Comparison of ENCODE assay signal across 16 cellular contexts in the genomic region with DNA sequence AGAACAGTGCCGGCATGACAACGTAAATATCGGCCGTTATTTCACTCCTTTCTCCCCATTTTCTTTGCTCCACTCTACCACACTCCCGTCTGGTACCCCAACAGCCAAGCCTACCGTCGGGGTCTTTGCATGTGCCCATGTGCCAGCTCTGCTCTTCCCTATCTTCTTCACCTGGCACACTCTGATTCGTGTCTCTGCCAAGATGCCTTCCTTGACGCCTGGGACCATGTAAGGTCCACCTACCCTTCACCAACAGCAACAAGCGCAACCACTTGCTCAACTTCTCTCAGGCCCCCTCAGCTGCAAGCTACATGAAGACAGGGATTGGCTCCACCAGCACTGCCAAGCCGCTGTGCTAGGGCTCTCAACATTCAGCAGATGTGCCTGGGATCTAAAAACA. TPM values are rescaled to one million over a fixed set of nuclear protein-coding genes. Genes with fewer than 3 reads are reported as not detected.
A peak's percentile ranks its signal among the peaks of the same experiment; 100 is the strongest.
DNase-seq lines count a peak whose midpoint lies in the region; ATAC-seq, FAIRE-seq and TF ChIP-seq lines count a peak whose summit lies in the region.
"Had no signal": no experiment of that assay in that cellular context is flagged by ENCODE, and none has a peak within 500 bp of the region (broad histone marks: within the 10 kb centered on the region; RNA-seq: fewer than 3 reads in every experiment).

No MANE protein-coding gene starts in this region.

- POLR2A ChIA-PET in naive thymus-derived CD4-positive, alpha-beta T cell (lab: Charles Lee): interaction anchor here (0.6 to 12.1 kb wide), 6 partner anchors 9 to 374 kb away, joined by 3 to 273 read pairs (median 4); no protein-coding TSS in a partner anchor

- TF ChIP-seq CTCF in left ventricle myocardium inferior (IDR thresholded peaks at IDR 0.05; ENCODE audit: borderline replicate concordance): no peak
- TF ChIP-seq CTCF in D721Med (IDR thresholded peaks at IDR 0.05; ENCODE audit: insufficient read depth, missing control alignments): no peak
- TF ChIP-seq CTCF in testis (IDR thresholded peaks at IDR 0.05): no peak

- no peak for TF ChIP-seq POLR2A in testis (IDR thresholded peaks at IDR 0.05)

- H3K4me3 ChIP-seq in left ventricle myocardium inferior: peak overlapping the region; percentile 98
- no peak overlapping the region for H3K4me3 ChIP-seq in naive thymus-derived CD4-positive, alpha-beta T cell (ENCODE audit: low read length)
- no peak overlapping the region for H3K4me3 ChIP-seq in testis
- H3K4me3 ChIP-seq: adrenal gland had no signal

- H3K36me3 Mint-ChIP-seq in activated naive CD8-positive, alpha-beta T cell treated with anti-CD3 and anti-CD28 coated beads, Interleukin-2, amount 50 U/mL, for 24 hours (ENCODE audit: low read depth): peaks cover 55% of the 10 kb centered on the region
- peaks cover 10 to 39% (median 16%) of the 10 kb centered on the region in 5 donors for H3K36me3 Mint-ChIP-seq in naive thymus-derived CD4-positive, alpha-beta T cell

- H3K4me1 Mint-ChIP-seq in activated naive CD8-positive, alpha-beta T cell treated with anti-CD3 and anti-CD28 coated beads, Interleukin-2, amount 50 U/mL, for 24 hours: peaks cover 75% of the 10 kb centered on the region
- peaks cover 71 to 88% (median 82%) of the 10 kb centered on the region in 7 donors for H3K4me1 Mint-ChIP-seq in naive thymus-derived CD4-positive, alpha-beta T cell

- H3K36me3 ChIP-seq in left ventricle myocardium inferior: peaks cover 7% of the 10 kb centered on the region
- peaks cover 3 to 35% (median 6%) of the 10 kb centered on the region in 3 experiments for H3K36me3 ChIP-seq in naive thymus-derived CD4-positive, alpha-beta T cell (ENCODE audit: control insufficient read depth in 2 of 3, insufficient read depth in 3 of 3, low read length in 3 of 3)
- H3K36me3 ChIP-seq in testis (ENCODE audit: low read depth, missing control alignments): no peaks in the 10 kb centered on the region

- H3K27me3 ChIP-seq in left ventricle myocardium inferior (ENCODE audit: low read depth): no peaks in the 10 kb centered on the region
- no peaks in the 10 kb centered on the region for H3K27me3 ChIP-seq in naive thymus-derived CD4-positive, alpha-beta T cell (ENCODE audit: control insufficient read depth in 2 of 2, insufficient read depth in 2 of 2, low read length in 2 of 2)
- no peaks in the 10 kb centered on the region for H3K27me3 ChIP-seq in testis
- H3K27me3 ChIP-seq: adrenal gland had no signal

- intact Hi-C loops in left ventricle myocardium inferior (cut with micrococcal nuclease) (no loop called here), left cardiac atrium (cut with DNase I) (loop anchor here in 1 of 2 donors (10.0 kb wide), 1 partner anchor 247 kb away; the partner anchor contains the start of gene BTNL9), testis (cut with DNase I; ENCODE audit: low total_unique reads) (no loop called here)
- intact Hi-C loops in naive thymus-derived CD4-positive, alpha-beta T cell (cut with micrococcal nuclease): no loop called here

- H3K4me1 ChIP-seq in left ventricle myocardium inferior: peaks cover 93% of the 10 kb centered on the region
- H3K4me1 ChIP-seq in naive thymus-derived CD4-positive, alpha-beta T cell (ENCODE audit: control insufficient read depth in 2 of 2, insufficient read depth in 2 of 2, low read length in 2 of 2): peaks cover 70 to 73% of the 10 kb centered on the region in 2 donors
- H3K4me1 ChIP-seq in testis: peaks cover 33% of the 10 kb centered on the region

- H3K9me3 ChIP-seq in left ventricle myocardium inferior (replicated peaks) (no peaks in the 10 kb centered on the region), testis (no peaks in the 10 kb centered on the region)
- no peaks in the 10 kb centered on the region for H3K9me3 ChIP-seq in naive thymus-derived CD4-positive, alpha-beta T cell (ENCODE audit: control insufficient read depth in 2 of 3, low read length in 3 of 3)
- H3K9me3 ChIP-seq: adrenal gland had no signal

- H3K4me3 Mint-ChIP-seq in activated naive CD8-positive, alpha-beta T cell treated with anti-CD3 and anti-CD28 coated beads, Interleukin-2, amount 50 U/mL, for 24 hours: peak overlapping the region; percentile 10
- peak overlapping the region; percentile 19 to 98 (median 86) for H3K4me3 Mint-ChIP-seq in naive thymus-derived CD4-positive, alpha-beta T cell
- H3K4me3 Mint-ChIP-seq: nephron progenitor cell had no signal

- FAIRE-seq in D721Med (lab: Jason Lieb, UNC): no peak
- FAIRE-seq: TTC549 had no signal

- H3K27me3 Mint-ChIP-seq in activated naive CD8-positive, alpha-beta T cell treated with anti-CD3 and anti-CD28 coated beads, Interleukin-2, amount 50 U/mL, for 24 hours: no peaks in the 10 kb centered on the region
- H3K27me3 Mint-ChIP-seq in naive thymus-derived CD4-positive, alpha-beta T cell: no peaks in the 10 kb centered on the region

- DNase-seq in left ventricle myocardium inferior: no peak
- DNase-seq in left cardiac atrium: no peak
- DNase-seq in activated naive CD8-positive, alpha-beta T cell treated with anti-CD3 and anti-CD28 coated beads, Interleukin-2, amount 50 U/mL, for 24 hours: no peak
- DNase-seq in naive thymus-derived CD4-positive, alpha-beta T cell: no peak
- no peak for DNase-seq in D721Med (ENCODE audit: insufficient read length, low spot score)
- DNase-seq in activated CD8-positive, alpha-beta memory T cell treated with anti-CD3 and anti-CD28 coated beads, Interleukin-2, amount 50 U/mL, for 48 hours: no peak
- no peak for DNase-seq in testis
- no peak for DNase-seq in retina
- DNase-seq: DMS79 treated with DMSO at 0.1 percent for 48 hours; NCI-H1105 treated with DMSO at 0.1 percent for 48 hours; nephron progenitor cell; stimulated activated naive CD4-positive, alpha-beta T cell had no signal

- H3K27ac ChIP-seq in left ventricle myocardium inferior (replicated peaks): peak overlapping the region; percentile 100
- H3K27ac ChIP-seq in naive thymus-derived CD4-positive, alpha-beta T cell (ENCODE audit: low read depth, low read length): peak overlapping the region; percentile 58
- H3K27ac ChIP-seq in testis: no peak overlapping the region

- H3K9me3 Mint-ChIP-seq in activated naive CD8-positive, alpha-beta T cell treated with anti-CD3 and anti-CD28 coated beads, Interleukin-2, amount 50 U/mL, for 24 hours: no peaks in the 10 kb centered on the region
- no peaks in the 10 kb centered on the region for H3K9me3 Mint-ChIP-seq in naive thymus-derived CD4-positive, alpha-beta T cell
- H3K9me3 Mint-ChIP-seq: nephron progenitor cell had no signal

- CTCF ChIA-PET in naive thymus-derived CD4-positive, alpha-beta T cell (lab: Charles Lee): interaction anchor here (0.6 kb wide), 1 partner anchor 68 kb away, joined by 3 read pairs; no protein-coding TSS in a partner anchor

- 76 to 92% methylated on average over 11 of the region's 11 CpGs for WGBS in testis, 2 donors

- peak overlapping the region; percentile 73 for H3K27ac Mint-ChIP-seq in activated naive CD8-positive, alpha-beta T cell treated with anti-CD3 and anti-CD28 coated beads, Interleukin-2, amount 50 U/mL, for 24 hours
- H3K27ac Mint-ChIP-seq in naive thymus-derived CD4-positive, alpha-beta T cell: peak overlapping the region; percentile 1 to 88 (median 72)

- no peak for ATAC-seq in left cardiac atrium
- no peak for ATAC-seq in activated naive CD8-positive, alpha-beta T cell treated with anti-CD3 and anti-CD28 coated beads, Interleukin-2, amount 50 U/mL, for 24 hours
- ATAC-seq in naive thymus-derived CD4-positive, alpha-beta T cell: no peak
- ATAC-seq: HCT116 had no signal

RNA-seq across cellular contexts. Expression of gene MGAT1, which starts 4.4 kb away (rescaled TPM):
- total RNA-seq in left ventricle myocardium inferior (60.4 TPM), left cardiac atrium (100 to 1,000 TPM in 1 of 2 donors, 10 to 100 TPM in 1; 95.8 to 133 TPM), testis (100 to 1,000 TPM in 1 of 2 donors, 10 to 100 TPM in 1; 95.8 to 136 TPM)
- total RNA-seq in naive thymus-derived CD4-positive, alpha-beta T cell: 100 to 1,000 TPM; 101 to 206 (median 196) TPM
- polyA plus RNA-seq in naive thymus-derived CD4-positive, alpha-beta T cell: 100 to 1,000 TPM in 1 of 2 donors, 10 to 100 TPM in 1; 98.6 to 178 TPM
- 106 TPM for polyA plus RNA-seq in testis (ENCODE audit: insufficient read depth, low read depth, low replicate concordance)

RNA-seq across cellular contexts. Expression of gene OR2Y1, which starts 58.3 kb away (rescaled TPM):
- not detected for total RNA-seq in left ventricle myocardium inferior
- not detected for total RNA-seq in left cardiac atrium
- not detected for total RNA-seq in naive thymus-derived CD4-positive, alpha-beta T cell
- polyA plus RNA-seq in naive thymus-derived CD4-positive, alpha-beta T cell: not detected
- total RNA-seq in testis: not detected
- not detected for polyA plus RNA-seq in testis (ENCODE audit: insufficient read depth, low read depth, low replicate concordance)
- total RNA-seq: adrenal gland, esophagus mucosa had no signal
- polyA plus RNA-seq: adrenal gland had no signal

Comparison
In these comparisons a context has a peak if more than half of its experiments do, and no peak if none do; other contexts are left out.
1. H3K27ac ChIP-seq: peak in left ventricle myocardium inferior (single experiment) and naive thymus-derived CD4-positive, alpha-beta T cell (single experiment); none in testis (0 of 2).